Comparison of ENCODE assay signal across 12 cellular contexts in the genomic region with DNA sequence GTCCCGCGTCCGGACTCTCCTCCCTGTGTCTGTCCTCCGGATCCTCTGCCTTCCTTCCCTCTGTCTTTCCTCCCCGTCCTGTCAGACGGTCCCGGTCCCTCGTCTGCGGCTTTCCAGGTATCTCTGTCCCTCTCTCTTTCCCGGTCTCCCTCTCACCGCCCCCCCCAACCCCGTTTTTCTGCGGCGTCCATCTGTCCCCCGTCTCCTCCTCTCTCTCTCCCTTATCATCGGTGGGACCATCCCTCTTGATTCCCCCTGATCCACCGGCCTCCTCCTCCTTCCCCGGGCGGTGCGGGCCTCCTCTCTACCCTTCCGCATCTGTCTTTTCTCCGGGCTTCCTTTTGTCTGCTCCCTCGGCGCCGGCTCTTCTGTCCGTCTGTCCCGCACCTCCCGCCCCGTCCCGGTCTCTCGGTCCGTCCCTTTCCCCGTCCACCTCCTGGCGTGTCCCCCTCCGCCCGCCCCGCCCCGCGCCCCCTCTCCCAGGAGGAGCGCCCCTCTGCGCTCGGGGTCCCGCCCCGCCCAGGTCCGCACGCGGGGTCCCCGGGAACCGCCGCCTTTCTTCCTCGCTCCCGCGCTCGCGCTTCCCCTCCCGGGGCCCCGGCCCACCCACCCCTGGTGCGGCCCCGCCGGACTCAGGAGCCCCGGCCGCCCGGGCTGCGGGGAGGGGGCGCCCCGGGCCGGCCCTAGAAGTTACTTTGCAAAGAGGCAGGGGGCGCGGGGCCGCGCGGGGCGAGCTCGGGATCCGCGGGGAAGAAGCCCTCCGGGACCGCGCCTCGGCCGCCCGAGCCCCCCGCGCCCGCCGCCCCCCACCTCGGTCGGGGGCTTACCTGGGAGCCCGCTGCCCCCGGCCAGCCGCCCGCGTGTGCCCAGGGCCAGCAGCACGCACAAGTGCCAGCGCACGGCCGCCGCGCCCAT. TPM values are rescaled to one million over a fixed set of nuclear protein-coding genes. Genes with fewer than 3 reads are reported as not detected.
DNase-seq lines count a peak whose midpoint lies in the region; ATAC-seq and TF ChIP-seq lines count a peak whose summit lies in the region.
"Had no signal": no experiment of that assay in that cellular context is flagged by ENCODE, and none has a peak within 500 bp of the region (broad histone marks: within the 10 kb centered on the region; RNA-seq: fewer than 3 reads in every experiment).

No MANE protein-coding gene starts in this region.

- WGBS in urinary bladder: 2% methylated on average over 98 of the region's 99 CpGs

- H3K9me2 ChIP-seq in PC-3 (replicated peaks; ENCODE audit: low read length): no peaks in the 10 kb centered on the region

- H3K4me3 Mint-ChIP-seq in chondrocyte (ENCODE audit: unreplicated experiment): peak overlapping the region; percentile 55
- peak overlapping the region; percentile 38 to 87 (median 77) for H3K4me3 Mint-ChIP-seq in nephron
- H3K4me3 Mint-ChIP-seq: activated CD4-positive, alpha-beta memory T cell treated with anti-CD3 and anti-CD28 coated beads for 36 hours had no signal

- H3K4me3 ChIP-seq in cardiac muscle cell: peak overlapping the region; percentile 46
- H3K4me3 ChIP-seq in urinary bladder (ENCODE audit: low read depth, low read length): peak overlapping the region; percentile 57
- peak overlapping the region in 1 of 2 donors; percentile 36 for H3K4me3 ChIP-seq in left lung
- no peak overlapping the region for H3K4me3 ChIP-seq in PC-3 (ENCODE audit: low read length)

- H3K36me3 ChIP-seq in cardiac muscle cell: no peaks in the 10 kb centered on the region
- H3K36me3 ChIP-seq in urinary bladder (ENCODE audit: insufficient read depth): no peaks in the 10 kb centered on the region
- H3K36me3 ChIP-seq in left lung: no peaks in the 10 kb centered on the region
- H3K36me3 ChIP-seq in PC-3 (ENCODE audit: low read depth, low read length): no peaks in the 10 kb centered on the region

- BruUV-seq in PC-3 (replicated peaks; lab: Mats Ljungman, UMichigan): no TSS peak

- H3F3A ChIP-seq in PC-3 (ENCODE audit: low read length, unreplicated experiment): no peaks in the 10 kb centered on the region

- no peak for DNase-seq in cardiac muscle cell (ENCODE audit: low read depth in 1 of 2, low spot score in 1 of 2)
- no peak for DNase-seq in Right ventricle myocardium inferior (ENCODE audit: missing footprints)
- no peak for DNase-seq in chondrocyte (ENCODE audit: low spot score)
- DNase-seq in left lung: no peak
- no peak for DNase-seq in PC-3
- DNase-seq in NCI-H510A treated with DMSO at 0.1 percent for 48 hours (lab: John Stamatoyannopoulos, UW): no peak

- H3K27me3 Mint-ChIP-seq in chondrocyte (ENCODE audit: low read depth) (peaks cover 66% of the 10 kb centered on the region), nephron (ENCODE audit: low read depth) (peaks cover 76% of the 10 kb centered on the region)

- no peak overlapping the region for H3K9ac ChIP-seq in PC-3 (ENCODE audit: low read length)

- H4K20me1 ChIP-seq in PC-3 (ENCODE audit: low read length): no peaks in the 10 kb centered on the region

- H3K27ac ChIP-seq in cardiac muscle cell (no peak overlapping the region), urinary bladder (ENCODE audit: low read depth) (no peak overlapping the region), left lung (no peak overlapping the region), PC-3 (ENCODE audit: low read length) (no peak overlapping the region)
- H3K27ac ChIP-seq: skin epidermis had no signal

- TF ChIP-seq CTCF in cardiac muscle cell (IDR thresholded peaks at IDR 0.05; ENCODE audit: low read depth, low read length): no peak
- TF ChIP-seq CTCF in chondrocyte (IDR thresholded peaks at IDR 0.05): no peak
- TF ChIP-seq CTCF in nephron (IDR thresholded peaks at IDR 0.05; ENCODE audit: unreplicated experiment in 3 of 3): no peak
- TF ChIP-seq CTCF in left lung (IDR thresholded peaks at IDR 0.05): no peak
- no peak for TF ChIP-seq CTCF in PC-3 (conservative IDR thresholded peaks at IDR 0.05; ENCODE audit: low read depth, low read length)

- H3K36me3 Mint-ChIP-seq in chondrocyte (ENCODE audit: low read depth) (peaks cover 2% of the 10 kb centered on the region), nephron (ENCODE audit: low read depth) (no peaks in the 10 kb centered on the region)
- H3K36me3 Mint-ChIP-seq: activated CD4-positive, alpha-beta memory T cell treated with anti-CD3 and anti-CD28 coated beads for 36 hours; CD4-positive, CD25-positive, alpha-beta regulatory T cell had no signal

- peaks cover 10% of the 10 kb centered on the region for H3K4me1 Mint-ChIP-seq in chondrocyte (ENCODE audit: low read depth)
- peaks cover 11% of the 10 kb centered on the region for H3K4me1 Mint-ChIP-seq in nephron

- H3K27ac Mint-ChIP-seq in chondrocyte (ENCODE audit: unreplicated experiment) (no peak overlapping the region), nephron (no peak overlapping the region)
- H3K27ac Mint-ChIP-seq: activated CD4-positive, alpha-beta memory T cell treated with anti-CD3 and anti-CD28 coated beads for 36 hours; CD4-positive, CD25-positive, alpha-beta regulatory T cell had no signal

- ATAC-seq in Right ventricle myocardium inferior (no peak), left lung (no peak), PC-3 (no peak)

- intact Hi-C loops in Right ventricle myocardium inferior (cut with DNase I): no loop called here
- intact Hi-C loops in left lung (cut with DNase I): loop anchor here in 1 of 2 donors (10.0 kb wide), 1 partner anchor 108 kb away; no protein-coding TSS in a partner anchor
- intact Hi-C loops in PC-3 (cut with micrococcal nuclease): no loop called here

- POLR2A ChIA-PET in PC-3 (lab: Charles Lee; ENCODE audit: unreplicated experiment): no interaction called here

- no peak overlapping the region for H3K4me2 ChIP-seq in PC-3 (ENCODE audit: low read length)

- H3K27me3 ChIP-seq in cardiac muscle cell (peaks cover 70% of the 10 kb centered on the region), left lung (peaks cover 30 to 64% of the 10 kb centered on the region in 2 donors), PC-3 (ENCODE audit: low read length) (peaks cover 3% of the 10 kb centered on the region)

- H3K9me3 ChIP-seq in cardiac muscle cell (ENCODE audit: low read depth): no peaks in the 10 kb centered on the region
- no peaks in the 10 kb centered on the region for H3K9me3 ChIP-seq in left lung
- H3K9me3 ChIP-seq in PC-3 (ENCODE audit: low read length): no peaks in the 10 kb centered on the region

- no peaks in the 10 kb centered on the region for H3K79me2 ChIP-seq in PC-3 (ENCODE audit: low read length)

- H2AFZ ChIP-seq in PC-3 (ENCODE audit: low read length): no peak overlapping the region

- CTCF ChIA-PET in PC-3 (lab: Charles Lee): no interaction called here

- no peaks in the 10 kb centered on the region for H3K9me3 Mint-ChIP-seq in chondrocyte (ENCODE audit: low read depth)
- no peaks in the 10 kb centered on the region for H3K9me3 Mint-ChIP-seq in nephron
- H3K9me3 Mint-ChIP-seq: activated CD4-positive, alpha-beta memory T cell treated with anti-CD3 and anti-CD28 coated beads for 36 hours had no signal

- H3K4me1 ChIP-seq in cardiac muscle cell (ENCODE audit: low read depth) (peaks cover 5% of the 10 kb centered on the region), urinary bladder (ENCODE audit: insufficient read depth) (no peaks in the 10 kb centered on the region), left lung (peaks cover 0 to 39% of the 10 kb centered on the region in 2 donors), PC-3 (ENCODE audit: insufficient read depth, low read length) (no peaks in the 10 kb centered on the region)

RNA-seq across cellular contexts. Expression of a gene that starts 0.6 kb away (rescaled TPM):
- total RNA-seq in cardiac muscle cell (1.8 and 6.9 TPM in 2 replicates), Right ventricle myocardium inferior (0.89 TPM), chondrocyte (0.07 to 3.2 TPM (median 2.7 TPM) in 3 replicates), urinary bladder (1.2 TPM), left lung (1 to 10 TPM; 4.6 to 5.0 TPM), PC-3 (2014; rRNA removed) (not detected in 2 replicates)
- polyA plus RNA-seq in cardiac muscle cell (2.1 and 8.7 TPM in 2 replicates), urinary bladder (0.86 TPM)
- total RNA-seq: activated CD4-positive, alpha-beta memory T cell treated with anti-CD3 and anti-CD28 coated beads for 36 hours had no signal
- polyA plus RNA-seq: CD4-positive, CD25-positive, alpha-beta regulatory T cell; fibroblast of lung had no signal
